Comparison of ENCODE assay signal across 10 cellular contexts in the genomic region with DNA sequence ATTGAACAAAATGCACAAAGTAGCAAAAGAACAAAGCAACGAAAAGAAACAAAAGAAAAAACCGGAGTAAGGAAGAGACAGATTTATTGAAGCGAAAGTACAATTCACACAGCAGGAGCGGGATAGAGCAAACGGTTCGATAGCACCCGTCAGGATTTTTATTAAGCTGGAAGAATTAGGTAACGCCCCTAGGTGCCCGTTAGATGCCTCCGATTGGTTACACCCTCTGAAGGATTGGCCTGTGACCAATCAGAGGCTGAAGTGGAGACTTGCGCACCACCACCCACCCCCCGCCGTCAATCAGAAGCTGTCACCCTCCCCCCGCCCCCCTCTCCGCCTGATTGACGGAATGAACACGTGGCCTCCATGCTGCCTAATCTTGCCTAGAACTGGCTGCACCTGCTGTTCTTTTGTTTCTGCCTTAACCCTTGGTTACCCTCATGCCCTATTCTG. TPM values are rescaled to one million over a fixed set of nuclear protein-coding genes. Genes with fewer than 3 reads are reported as not detected.
DNase-seq lines count a peak whose midpoint lies in the region; ATAC-seq, FAIRE-seq and TF ChIP-seq lines count a peak whose summit lies in the region.
"Had no signal": no experiment of that assay in that cellular context is flagged by ENCODE, and none has a peak within 500 bp of the region (broad histone marks: within the 10 kb centered on the region; RNA-seq: fewer than 3 reads in every experiment).

No MANE protein-coding gene starts in this region.

- peaks cover 17% of the 10 kb centered on the region for H3K79me2 ChIP-seq in HepG2 (ENCODE audit: insufficient read depth, low read length)

- H3K4me3 ChIP-seq in HepG2 (replicated peaks in 1 of 3; ENCODE audit: insufficient read depth in 1 of 3, low read depth in 2 of 3, low read length in 3 of 3) (no peak overlapping the region), right lobe of liver (no peak overlapping the region)

- POLR2A ChIA-PET in HepG2 (lab: Yijun Ruan, JAX), result no interaction called here

- ATAC-seq in HepG2, result no peak
- ATAC-seq in right lobe of liver, result no peak
- no peak for ATAC-seq in HG03457 (IDR thresholded peaks at IDR 0.05; ENCODE audit: unreplicated experiment)
- ATAC-seq in GM18868 (IDR thresholded peaks at IDR 0.05; ENCODE audit: unreplicated experiment), result no peak

- peaks cover 4% of the 10 kb centered on the region for H3K4me1 Mint-ChIP-seq in type B pancreatic cell (ENCODE audit: unreplicated experiment)

- 93% methylated on average over 17 of the region's 17 CpGs for WGBS in HepG2 (ENCODE audit: low lambda C conversion rate)
- 0% methylated on average over 1 of the region's 17 CpGs for WGBS in right lobe of liver (ENCODE audit: insufficient coverage, low coverage, low lambda C conversion rate, missing lambda C conversion rate)

- BruUV-seq in HepG2 (replicated peaks; lab: Mats Ljungman, UMichigan), result no TSS peak

- in situ Hi-C loops in HepG2 (cut with HindIII; ENCODE audit: extremely low pct_ligation_motif_present, low pct_unique_long_range_greater_than_20kb), result no loop called here

- peaks cover 3% of the 10 kb centered on the region for H3K36me3 Mint-ChIP-seq in type B pancreatic cell

- H3K9me3 Mint-ChIP-seq in type B pancreatic cell, result no peaks in the 10 kb centered on the region

- no peaks in the 10 kb centered on the region for H3K27me3 Mint-ChIP-seq in type B pancreatic cell

- DNase-seq in HepG2 (ENCODE audit: low spot score), result no peak
- DNase-seq in right lobe of liver, result no peak
- DNase-seq in NCI-H510A treated with DMSO at 0.1 percent for 48 hours (lab: John Stamatoyannopoulos, UW), result peak; percentile 70
- peak; percentile 46 for DNase-seq in globus pallidus (ENCODE audit: low spot score)
- no peak for DNase-seq in type B pancreatic cell (ENCODE audit: extremely low spot score, unreplicated experiment)
- DNase-seq in GM19239 (ENCODE audit: insufficient read length, low spot score), result no peak
- DNase-seq: hippocampal formation, uterus had no signal

- no peak for TF ChIP-seq RAD21 in HepG2 (CRISPR knock-in tag; IDR thresholded peaks at IDR 0.05)

- H3K27me3 ChIP-seq in HepG2 (ENCODE audit: control insufficient read depth in 1 of 2, insufficient read depth in 2 of 2, low read length in 2 of 2) (no peaks in the 10 kb centered on the region; a peak in 1 of 5 replicates), right lobe of liver (no peaks in the 10 kb centered on the region)
- H3K27me3 ChIP-seq: uterus had no signal

- TF ChIP-seq POLR2A in HepG2 (IDR thresholded peaks at IDR 0.05; ENCODE audit: insufficient read depth in 1 of 2, low read depth in 2 of 2, low read length in 2 of 2), result no peak
- TF ChIP-seq POLR2A in right lobe of liver (IDR thresholded peaks at IDR 0.05), result no peak

- FAIRE-seq in HepG2 (lab: Jason Lieb, UNC) (no peak), GM19239 (lab: Jason Lieb, UNC) (no peak)

- intact Hi-C loops in HepG2 (cut with micrococcal nuclease; ENCODE audit: unreplicated experiment) (no loop called here), right lobe of liver (cut with DNase I) (no loop called here)

- H3K4me3 Mint-ChIP-seq in type B pancreatic cell, result peak overlapping the region; percentile 73

- peak overlapping the region; percentile 90 for H3K27ac Mint-ChIP-seq in type B pancreatic cell

- no peak overlapping the region for H2AFZ ChIP-seq in HepG2 (ENCODE audit: low read length)

- H4K20me1 ChIP-seq in HepG2 (ENCODE audit: insufficient read depth, low read length), result no peaks in the 10 kb centered on the region

- H3K9me3 ChIP-seq in HepG2 (ENCODE audit: low read length) (no peaks in the 10 kb centered on the region), right lobe of liver (no peaks in the 10 kb centered on the region)
- H3K9me3 ChIP-seq: uterus had no signal

- CTCF ChIA-PET in HepG2 (lab: Yijun Ruan, JAX; ENCODE audit: low intra/inter-chr PET ratio, low total read pairs), result no interaction called here

- 0 out of 2 replicates have a peak overlapping the region, but pooled peaks have one; percentile 18 for H3K4me2 ChIP-seq in HepG2 (ENCODE audit: low read depth, low read length)

- TF ChIP-seq EP300 in HepG2 (IDR thresholded peaks at IDR 0.05; ENCODE audit: low read depth in 2 of 2, low read length in 2 of 2) (no peak), HepG2 (CRISPR knock-in tag; IDR thresholded peaks at IDR 0.05; ENCODE audit: borderline replicate concordance) (no peak)

- no peak overlapping the region for H3K9ac ChIP-seq in HepG2 (ENCODE audit: insufficient read depth, low read depth, low read length)

- H3K27ac ChIP-seq in HepG2 (ENCODE audit: extremely low read length, insufficient read depth, low read length) (no peak overlapping the region), right lobe of liver (no peak overlapping the region)

- H3K36me3 ChIP-seq in HepG2 (replicated peaks in 1 of 2; ENCODE audit: control insufficient read depth in 1 of 2, insufficient read depth in 2 of 2, low read length in 2 of 2), result peaks cover 0 to 7% of the 10 kb centered on the region in 2 experiments; a peak in 1 of 5 replicates
- H3K36me3 ChIP-seq in right lobe of liver, result no peaks in the 10 kb centered on the region
- H3K36me3 ChIP-seq: uterus had no signal

- TF ChIP-seq CTCF in HepG2 (CRISPR knock-in tag; IDR thresholded peaks at IDR 0.05) (no peak), right lobe of liver (IDR thresholded peaks at IDR 0.05) (no peak), type B pancreatic cell (conservative IDR thresholded peaks at IDR 0.05) (no peak)

- peaks cover 34% of the 10 kb centered on the region for H3K4me1 ChIP-seq in HepG2 (ENCODE audit: insufficient read depth, low read length)
- H3K4me1 ChIP-seq in right lobe of liver, result no peaks in the 10 kb centered on the region
- H3K4me1 ChIP-seq: uterus had no signal

TF ChIP-seq in HepG2, 621 proteins besides CTCF, POLR2A, EP300 and RAD21 (continues in another document):
- TF ChIP-seq, protein P1, sequence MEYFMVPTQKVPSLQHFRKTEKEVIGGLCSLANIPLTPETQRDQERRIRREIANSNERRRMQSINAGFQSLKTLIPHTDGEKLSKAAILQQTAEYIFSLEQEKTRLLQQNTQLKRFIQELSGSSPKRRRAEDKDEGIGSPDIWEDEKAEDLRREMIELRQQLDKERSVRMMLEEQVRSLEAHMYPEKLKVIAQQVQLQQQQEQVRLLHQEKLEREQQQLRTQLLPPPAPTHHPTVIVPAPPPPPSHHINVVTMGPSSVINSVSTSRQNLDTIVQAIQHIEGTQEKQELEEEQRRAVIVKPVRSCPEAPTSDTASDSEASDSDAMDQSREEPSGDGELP (IDR thresholded peaks at IDR 0.05; ENCODE audit: borderline replicate concordance, low read depth), result no peak
- TF ChIP-seq ZNF598 (CRISPR knock-in tag; IDR thresholded peaks at IDR 0.05; ENCODE audit: borderline replicate concordance) (no peak), RELA (CRISPR knock-in tag; IDR thresholded peaks at IDR 0.05) (no peak)
- TF ChIP-seq, protein P2, sequence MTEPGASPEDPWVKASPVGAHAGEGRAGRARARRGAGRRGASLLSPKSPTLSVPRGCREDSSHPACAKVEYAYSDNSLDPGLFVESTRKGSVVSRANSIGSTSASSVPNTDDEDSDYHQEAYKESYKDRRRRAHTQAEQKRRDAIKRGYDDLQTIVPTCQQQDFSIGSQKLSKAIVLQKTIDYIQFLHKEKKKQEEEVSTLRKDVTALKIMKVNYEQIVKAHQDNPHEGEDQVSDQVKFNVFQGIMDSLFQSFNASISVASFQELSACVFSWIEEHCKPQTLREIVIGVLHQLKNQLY (CRISPR knock-in tag; IDR thresholded peaks at IDR 0.05), result no peak
- TF ChIP-seq, protein P3, sequence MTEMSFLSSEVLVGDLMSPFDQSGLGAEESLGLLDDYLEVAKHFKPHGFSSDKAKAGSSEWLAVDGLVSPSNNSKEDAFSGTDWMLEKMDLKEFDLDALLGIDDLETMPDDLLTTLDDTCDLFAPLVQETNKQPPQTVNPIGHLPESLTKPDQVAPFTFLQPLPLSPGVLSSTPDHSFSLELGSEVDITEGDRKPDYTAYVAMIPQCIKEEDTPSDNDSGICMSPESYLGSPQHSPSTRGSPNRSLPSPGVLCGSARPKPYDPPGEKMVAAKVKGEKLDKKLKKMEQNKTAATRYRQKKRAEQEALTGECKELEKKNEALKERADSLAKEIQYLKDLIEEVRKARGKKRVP (CRISPR knock-in tag; IDR thresholded peaks at IDR 0.05), result no peak

RNA-seq across cellular contexts. Expression of a gene that starts 16.8 kb away (rescaled TPM):
- total RNA-seq in HepG2 (2016; rRNA removed; fragmentation: Illumina TruSeq; extraction: Trizol) (not detected in 2 replicates), right lobe of liver (not detected), type B pancreatic cell (ENCODE audit: low replicate concordance) (not detected in 2 replicates)
- not detected in 2 replicates for total RNA-seq in HepG2 (2016; cell fraction: cytosol; rRNA removed; fragmentation: Illumina TruSeq; extraction: Trizol; ENCODE audit: low read depth)
- not detected in 2 replicates for total RNA-seq in HepG2 (2016; cell fraction: insoluble cytoplasmic fraction; rRNA removed; fragmentation: Illumina TruSeq; extraction: Trizol)
- total RNA-seq in HepG2 (2016; cell fraction: membrane; rRNA removed; fragmentation: Illumina TruSeq; extraction: Trizol), result not detected in 2 replicates
- total RNA-seq in HepG2 (2016; cell fraction: nucleus; rRNA removed; fragmentation: Illumina TruSeq; extraction: Trizol), result not detected in 2 replicates
- not detected in 2 replicates for polyA plus RNA-seq in HepG2 (2011; rRNA removed)
- polyA plus RNA-seq in HepG2 (2011; cell fraction: cytosol; rRNA removed), result not detected in 2 replicates
- not detected in 2 replicates for polyA plus RNA-seq in HepG2 (2011; cell fraction: nucleus; rRNA removed)
- polyA plus RNA-seq in HepG2 (2012), result not detected in 2 replicates
- not detected in 2 replicates for polyA plus RNA-seq in HepG2 (2016; cell fraction: cytosol; fragmentation: Illumina TruSeq; extraction: Trizol; ENCODE audit: low read depth)
- polyA plus RNA-seq in HepG2 (2016; cell fraction: insoluble cytoplasmic fraction; fragmentation: Illumina TruSeq; extraction: Trizol; ENCODE audit: low read depth), result not detected in 2 replicates
- polyA plus RNA-seq in HepG2 (2016; cell fraction: membrane; fragmentation: Illumina TruSeq; extraction: Trizol; ENCODE audit: low read depth), result not detected in 2 replicates
- polyA plus RNA-seq in HepG2 (2016; cell fraction: nucleus; fragmentation: Illumina TruSeq; extraction: Trizol; ENCODE audit: insufficient read depth, low read depth), result not detected in 2 replicates
- not detected in 2 replicates for polyA minus RNA-seq in HepG2 (2011; rRNA and poly(A)+ RNA removed; ENCODE audit: low replicate concordance)
- polyA minus RNA-seq in HepG2 (2011; cell fraction: cytosol; rRNA and poly(A)+ RNA removed), result not detected in 2 replicates
- polyA minus RNA-seq in HepG2 (2011; cell fraction: nucleus; rRNA and poly(A)+ RNA removed), result not detected in 2 replicates
- total RNA-seq: uterus had no signal

Comparison
In these comparisons a context has a peak if more than half of its experiments do, and no peak if none do; other contexts are left out.
1. DNase-seq: peak in NCI-H510A treated with DMSO at 0.1 percent for 48 hours (single experiment) and globus pallidus (single experiment); none in HepG2 (single experiment), right lobe of liver (0 of 3), type B pancreatic cell (single experiment) and GM19239 (single experiment).